In genomic region chr19:14381689-14382474, GRCh38 we compare ENCODE assay signal across 8 cellular contexts. TPM values are rescaled to one million over a fixed set of nuclear protein-coding genes. Genes with fewer than 3 reads are reported as not detected.
DNase-seq lines count a peak whose midpoint lies in the region; ATAC-seq, FAIRE-seq and TF ChIP-seq lines count a peak whose summit lies in the region.

No MANE protein-coding gene starts in this region.

- ATAC-seq in naive thymus-derived CD8-positive, alpha-beta T cell, result peak; percentile 38 to 55

- CTCF ChIA-PET in H1 (lab: Charles Lee; ENCODE audit: partially characterized antibody), result interaction anchor here (0.6 to 4.6 kb wide), 10 partner anchors 17 to 185 kb away, joined by 3 to 25 read pairs (median 4); no protein-coding TSS in a partner anchor

- H3K9ac ChIP-seq in H1 (replicated peaks in 1 of 4; ENCODE audit: extremely low read depth in 1 of 4, low read depth in 3 of 4, low read length in 3 of 4), result no peak overlapping the region

- no peak overlapping the region for H2AK5ac ChIP-seq in H1 (ENCODE audit: low read depth, low read length)

- H3K4me3 Mint-ChIP-seq in naive thymus-derived CD8-positive, alpha-beta T cell, result peak overlapping the region; percentile 84 to 99 (median 94)

- POLR2A ChIA-PET in H1 (lab: Charles Lee; ENCODE audit: partially characterized antibody), result interaction anchor here (1.2 to 3.1 kb wide), 6 partner anchors 16 to 245 kb away, joined by 3 to 14 read pairs (median 8); partner anchors contain the start of gene ASF1B
- POLR2A ChIA-PET in naive thymus-derived CD8-positive, alpha-beta T cell (lab: Charles Lee), result interaction anchor here (0.6 to 13.5 kb wide), 18 partner anchors 8 to 1230 kb away, joined by 3 to 360 read pairs (median 6); partner anchors contain the start of genes ASF1B, DDX39A, DNAJB1 and IL27RA

- WGBS in H1 (ENCODE audit: extremely low coverage in 1 of 2, insufficient coverage in 1 of 2, insufficient read length in 1 of 2, insufficient replicate concordance in 2 of 2, low coverage in 1 of 2, low lambda C conversion rate in 2 of 2, missing lambda C conversion rate in 1 of 2), 2 experiments, result 77% methylated on average over 18 of the region's 18 CpGs; no CpG with 5 or more reads in 1 of the 2 experiments

- no peaks in the 10 kb centered on the region for H4K20me1 ChIP-seq in H1 (replicated peaks in 1 of 2; ENCODE audit: control insufficient read depth in 1 of 2, insufficient read depth in 2 of 2, low read length in 2 of 2)

- no peak overlapping the region for H3K23ac ChIP-seq in H1 (ENCODE audit: insufficient read length)

- H3K14ac ChIP-seq in H1 (ENCODE audit: insufficient read length), result no peak overlapping the region

- intact Hi-C loops in vagina (cut with DNase I), result no loop called here

- H3K27ac ChIP-seq in H1 (ENCODE audit: low read depth, low read length) (no peak overlapping the region), vagina (peak overlapping the region; percentile 91)

- no peak overlapping the region for H2BK5ac ChIP-seq in H1 (ENCODE audit: low read depth, low read length)

- H3K27me3 ChIP-seq in H1 (replicated peaks in 1 of 4; ENCODE audit: control insufficient read depth in 3 of 4, extremely low read depth in 1 of 4, insufficient read depth in 3 of 4, low read length in 3 of 4) (no peaks in the 10 kb centered on the region), vagina (no peaks in the 10 kb centered on the region)

- no peak overlapping the region for H2BK120ac ChIP-seq in H1 (replicated peaks; ENCODE audit: low read depth, low read length)

- H3K23me2 ChIP-seq in H1 (ENCODE audit: low read depth, low read length), result no peaks in the 10 kb centered on the region; the same call in 1 of the 2 replicates

- peaks cover 30 to 68% (median 52%) of the 10 kb centered on the region in 4 donors for H3K4me1 Mint-ChIP-seq in naive thymus-derived CD8-positive, alpha-beta T cell

- no peak overlapping the region for H2BK20ac ChIP-seq in H1 (ENCODE audit: low read length)

- peaks cover 0 to 17% (median 0%) of the 10 kb centered on the region in 3 donors for H3K36me3 Mint-ChIP-seq in naive thymus-derived CD8-positive, alpha-beta T cell

- no peak overlapping the region for H4K5ac ChIP-seq in H1 (ENCODE audit: insufficient read length, low read depth, low read length)

- no peak for TF ChIP-seq EP300 in H1 (IDR thresholded peaks at IDR 0.05; ENCODE audit: borderline replicate concordance in 1 of 2, low read depth in 2 of 2, low read length in 2 of 2)

- no peaks in the 10 kb centered on the region for H3K36me3 ChIP-seq in H1 (ENCODE audit: control insufficient read depth in 2 of 4, insufficient read depth in 4 of 4, low read length in 3 of 4)
- no peaks in the 10 kb centered on the region for H3K36me3 ChIP-seq in vagina

- no peaks in the 10 kb centered on the region for H3K27me3 Mint-ChIP-seq in naive thymus-derived CD8-positive, alpha-beta T cell

- H3K56ac ChIP-seq in H1 (replicated peaks; ENCODE audit: insufficient read length, low read depth, low read length), result no peak overlapping the region

- H3K9me3 ChIP-seq in H1 (ENCODE audit: insufficient read depth in 2 of 2, low read depth in 1 of 2, low read length in 1 of 2) (no peaks in the 10 kb centered on the region), vagina (no peaks in the 10 kb centered on the region)

- TF ChIP-seq POLR2A in H1 (IDR thresholded peaks at IDR 0.05; ENCODE audit: control extremely low read depth in 1 of 2, low read depth in 2 of 2, low read length in 2 of 2) (no peak), vagina (IDR thresholded peaks at IDR 0.05) (no peak)

- H3K4me2 ChIP-seq in H1 (ENCODE audit: insufficient read depth in 1 of 2, low read depth in 2 of 2, low read length in 2 of 2), result peak overlapping the region; percentile 47 to 53

- no peaks in the 10 kb centered on the region for H3K9me3 Mint-ChIP-seq in naive thymus-derived CD8-positive, alpha-beta T cell

- H3K4me1 ChIP-seq in H1 (replicated peaks in 1 of 4; ENCODE audit: control insufficient read depth in 3 of 4, insufficient read depth in 4 of 4, low read length in 3 of 4) (peaks cover 2 to 18% (median 9%) of the 10 kb centered on the region in 4 experiments; a peak in 5 of 7 replicates), vagina (peaks cover 57% of the 10 kb centered on the region)

- H4K8ac ChIP-seq in H1 (ENCODE audit: extremely low read depth, insufficient read depth, low read length), result peak overlapping the region; percentile 31; the same call in 1 of the 2 replicates

- no peaks in the 10 kb centered on the region for H3K79me1 ChIP-seq in H1 (ENCODE audit: low read depth, low read length)

- peak overlapping the region; percentile 74 for H3K4me3 ChIP-seq in AG10803 (ENCODE audit: low read length)
- H3K4me3 ChIP-seq in Jurkat, Clone E6-1 (ENCODE audit: low read length), result peak overlapping the region; percentile 74
- peak overlapping the region in 2 of 4 experiments; percentile 11 to 45; a peak in 5 of 8 replicates for H3K4me3 ChIP-seq in H1 (ENCODE audit: extremely low read depth in 1 of 4, insufficient read depth in 2 of 4, low read depth in 3 of 4, low read length in 4 of 4)
- peak overlapping the region; percentile 56 to 71 for H3K4me3 ChIP-seq in vagina

- H4K91ac ChIP-seq in H1 (replicated peaks; ENCODE audit: insufficient read length, low read length), result peak overlapping the region; percentile 59

- H2BK12ac ChIP-seq in H1 (ENCODE audit: low read depth, low read length), result no peak overlapping the region

- no peak overlapping the region for H2BK15ac ChIP-seq in H1 (ENCODE audit: low read length)

- no peaks in the 10 kb centered on the region for H3K79me2 ChIP-seq in H1 (ENCODE audit: control insufficient read depth in 1 of 2, insufficient read depth in 2 of 2, low read length in 2 of 2)

- H3K4ac ChIP-seq in H1 (replicated peaks; ENCODE audit: insufficient read length, low read depth, low read length), result no peak overlapping the region

- peak overlapping the region; percentile 94 to 100 (median 98) for H3K27ac Mint-ChIP-seq in naive thymus-derived CD8-positive, alpha-beta T cell

- TF ChIP-seq RAD21 in H1 (IDR thresholded peaks at IDR 0.05 in 1 of 2, conservative IDR thresholded peaks at IDR 0.05 in 1 of 2; ENCODE audit: low read depth in 2 of 2, low read length in 2 of 2), result no peak

- peak overlapping the region; percentile 64 for H2AFZ ChIP-seq in H1 (ENCODE audit: low read length)

- peak overlapping the region; percentile 0; the same call in 1 of the 2 replicates for H3K18ac ChIP-seq in H1 (ENCODE audit: extremely low read depth, low read length)

- peak; percentile 69 for DNase-seq in AG10803 (ENCODE audit: low read depth)
- peak; percentile 48 for DNase-seq in Jurkat, Clone E6-1 (ENCODE audit: low read depth, low spot score)
- DNase-seq in activated CD4-positive, alpha-beta T cell treated with anti-CD3 and anti-CD28 coated beads for 48 hours, result peak; percentile 78
- no peak for DNase-seq in H1 (ENCODE audit: low read depth in 1 of 2, low spot score in 2 of 2)
- peak; percentile 56 to 95 (median 86) for DNase-seq in naive thymus-derived CD8-positive, alpha-beta T cell
- no peak for DNase-seq in vagina (ENCODE audit: extremely low spot score in 2 of 2)
- no peak for DNase-seq in NCI-H1694 (lab: John Stamatoyannopoulos, UW)
- DNase-seq in globus pallidus (ENCODE audit: low spot score), result no peak

- FAIRE-seq in H1 (lab: Jason Lieb, UNC), result no peak

- TF ChIP-seq CTCF in AG10803 (conservative IDR thresholded peaks at IDR 0.05; ENCODE audit: low read length) (0 out of 2 replicates have a peak, but pooled peaks have one; percentile 3), H1 (IDR thresholded peaks at IDR 0.05; ENCODE audit: control extremely low read depth in 1 of 3, insufficient read depth in 1 of 3, low read depth in 1 of 3, low read length in 3 of 3) (no peak), vagina (IDR thresholded peaks at IDR 0.05) (no peak)

RNA-seq across cellular contexts. Expression of gene ADGRE5, which starts 0.6 kb away (rescaled TPM):
- 30.3 TPM for polyA plus RNA-seq in Jurkat, Clone E6-1 (2012; ENCODE audit: insufficient read depth, insufficient read length)
- 3.0 and 3.6 TPM in 2 replicates for total RNA-seq in H1 (2021; fragmentation: NEBNext Ultra II Directional; extraction: Animal tissue kit (Norgen Biotek cat#: 25700))
- polyA plus RNA-seq in H1 (2011; rRNA removed), result 1.6 and 2.3 TPM in 2 replicates
- 1.0 TPM for polyA plus RNA-seq in H1 (2011; cell fraction: cytosol; rRNA removed)
- polyA plus RNA-seq in H1 (2011; cell fraction: nucleus; rRNA removed), result 3.0 TPM
- polyA plus RNA-seq in H1 (2012, experiment 1 of 2), result 1.3 to 2.2 TPM (median 1.8 TPM) in 4 replicates
- 1.4 TPM for polyA plus RNA-seq in H1 (2012, experiment 2 of 2)
- 3.1 TPM for polyA plus RNA-seq in H1 (2013, experiment 1 of 2)
- polyA plus RNA-seq in H1 (2013, experiment 2 of 2), result 3.2 TPM
- 2.7 and 3.4 TPM in 2 replicates for polyA minus RNA-seq in H1 (2011; rRNA and poly(A)+ RNA removed)
- polyA minus RNA-seq in H1 (2011; cell fraction: cytosol; rRNA and poly(A)+ RNA removed), result 1.8 TPM
- polyA minus RNA-seq in H1 (2011; cell fraction: nucleus; rRNA and poly(A)+ RNA removed), result 4.2 TPM
- total RNA-seq in naive thymus-derived CD8-positive, alpha-beta T cell, result 100 to 1,000 TPM; 112 to 116 TPM
- 100 to 1,000 TPM; 122 to 164 (median 158) TPM for polyA plus RNA-seq in naive thymus-derived CD8-positive, alpha-beta T cell
- 43.5 TPM for total RNA-seq in vagina

RNA-seq across cellular contexts. Expression of gene DDX39A, which starts 37.3 kb away (rescaled TPM):
- polyA plus RNA-seq in Jurkat, Clone E6-1 (2012; ENCODE audit: insufficient read depth, insufficient read length), result 289 TPM
- total RNA-seq in H1 (2021; fragmentation: NEBNext Ultra II Directional; extraction: Animal tissue kit (Norgen Biotek cat#: 25700)), result 124 and 139 TPM in 2 replicates
- 139 and 161 TPM in 2 replicates for polyA plus RNA-seq in H1 (2011; rRNA removed)
- 140 TPM for polyA plus RNA-seq in H1 (2011; cell fraction: cytosol; rRNA removed)
- 516 TPM for polyA plus RNA-seq in H1 (2011; cell fraction: nucleus; rRNA removed)
- polyA plus RNA-seq in H1 (2012, experiment 1 of 2), result 146 to 179 TPM (median 162 TPM) in 4 replicates
- polyA plus RNA-seq in H1 (2012, experiment 2 of 2), result 209 TPM
- polyA plus RNA-seq in H1 (2013, experiment 1 of 2), result 111 TPM
- polyA plus RNA-seq in H1 (2013, experiment 2 of 2), result 106 TPM
- polyA minus RNA-seq in H1 (2011; rRNA and poly(A)+ RNA removed), result 58.7 and 78.7 TPM in 2 replicates
- polyA minus RNA-seq in H1 (2011; cell fraction: cytosol; rRNA and poly(A)+ RNA removed), result 49.8 TPM
- polyA minus RNA-seq in H1 (2011; cell fraction: nucleus; rRNA and poly(A)+ RNA removed), result 87.6 TPM
- total RNA-seq in naive thymus-derived CD8-positive, alpha-beta T cell, result 100 to 1,000 TPM; 158 to 165 TPM
- 100 to 1,000 TPM in 2 of 3 donors, 10 to 100 TPM in 1; 96.0 to 136 (median 106) TPM for polyA plus RNA-seq in naive thymus-derived CD8-positive, alpha-beta T cell
- total RNA-seq in vagina, result 81.8 TPM

RNA-seq across cellular contexts. Expression of gene PKN1, which starts 51.2 kb away (rescaled TPM):
- polyA plus RNA-seq in Jurkat, Clone E6-1 (2012; ENCODE audit: insufficient read depth, insufficient read length), result 152 TPM
- 161 and 162 TPM in 2 replicates for total RNA-seq in H1 (2021; fragmentation: NEBNext Ultra II Directional; extraction: Animal tissue kit (Norgen Biotek cat#: 25700))
- polyA plus RNA-seq in H1 (2011; rRNA removed), result 65.2 and 109 TPM in 2 replicates
- polyA plus RNA-seq in H1 (2011; cell fraction: cytosol; rRNA removed), result 92.4 TPM
- 132 TPM for polyA plus RNA-seq in H1 (2011; cell fraction: nucleus; rRNA removed)
- polyA plus RNA-seq in H1 (2012, experiment 1 of 2), result 67.4 to 133 TPM (median 113 TPM) in 4 replicates
- 113 TPM for polyA plus RNA-seq in H1 (2012, experiment 2 of 2)
- 63.9 TPM for polyA plus RNA-seq in H1 (2013, experiment 1 of 2)
- polyA plus RNA-seq in H1 (2013, experiment 2 of 2), result 65.4 TPM
- 60.2 and 108 TPM in 2 replicates for polyA minus RNA-seq in H1 (2011; rRNA and poly(A)+ RNA removed)
- 91.2 TPM for polyA minus RNA-seq in H1 (2011; cell fraction: cytosol; rRNA and poly(A)+ RNA removed)
- 50.4 TPM for polyA minus RNA-seq in H1 (2011; cell fraction: nucleus; rRNA and poly(A)+ RNA removed)
- total RNA-seq in naive thymus-derived CD8-positive, alpha-beta T cell, result 100 to 1,000 TPM; 188 to 200 TPM
- polyA plus RNA-seq in naive thymus-derived CD8-positive, alpha-beta T cell, result 10 to 100 TPM; 45.5 to 96.6 (median 56.8) TPM
- 72.7 TPM for total RNA-seq in vagina

Comparison
In these comparisons a context has a peak if more than half of its experiments do, and no peak if none do; other contexts are left out.
1. DNase-seq: peak in AG10803 (single experiment), Jurkat, Clone E6-1 (single experiment), activated CD4-positive, alpha-beta T cell treated with anti-CD3 and anti-CD28 coated beads for 48 hours (single experiment) and naive thymus-derived CD8-positive, alpha-beta T cell (10 of 10); none in H1 (0 of 2), vagina (0 of 2), NCI-H1694 (single experiment) and globus pallidus (single experiment).